In the genomic region with DNA sequence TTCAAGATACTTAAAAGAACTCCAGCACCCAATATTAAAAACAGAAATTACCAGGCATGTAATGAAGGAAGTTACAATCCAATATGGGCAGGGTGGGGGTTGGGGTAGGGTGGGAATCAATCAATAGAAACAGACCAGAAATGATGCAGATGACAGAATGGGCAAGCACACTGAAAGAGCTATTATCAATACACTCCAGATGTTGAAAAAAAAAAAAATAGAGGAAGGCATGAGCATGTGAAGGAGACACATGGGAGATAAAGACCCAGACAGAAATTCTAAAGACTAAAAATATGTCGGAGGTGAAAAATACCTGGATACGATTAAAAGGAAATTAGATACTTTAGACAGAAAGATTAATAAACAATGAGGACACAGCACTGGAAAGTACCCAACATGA, we compare ENCODE assay signal across 14 cellular contexts. TPM values are rescaled to one million over a fixed set of nuclear protein-coding genes. Genes with fewer than 3 reads are reported as not detected.
"Had no signal": no experiment of that assay in that cellular context is flagged by ENCODE, and none has a peak within 500 bp of the region (broad histone marks: within the 10 kb centered on the region; RNA-seq: fewer than 3 reads in every experiment).

No MANE protein-coding gene starts in this region.

- H3K4me3 Mint-ChIP-seq: immature natural killer cell; natural killer cell treated with Interleukin-12 subunit alpha and Interleukin-12 subunit beta and Interleukin-15 and Interleukin-18, amount 100 ng/mL, for 72 hours had no signal

- DNase-seq: activated CD8-positive, alpha-beta memory T cell treated with anti-CD3 and anti-CD28 coated beads for 24 hours; anterior cingulate cortex; dorsolateral prefrontal cortex; foreskin keratinocyte; immature natural killer cell; occipital lobe; psoas muscle; spleen; stimulated activated CD4-positive, alpha-beta T cell treated with anti-CD3 and anti-CD28 coated beads, Interleukin-1b, Interleukin-23, amount 100 ng/mL, for 48 hours; stimulated activated naive CD4-positive, alpha-beta T cell; upper lobe of left lung had no signal

- H3K9me3 Mint-ChIP-seq: immature natural killer cell; natural killer cell treated with Interleukin-12 subunit alpha and Interleukin-12 subunit beta and Interleukin-15 and Interleukin-18, amount 100 ng/mL, for 72 hours had no signal

- H3K27me3 Mint-ChIP-seq: natural killer cell treated with Interleukin-12 subunit alpha and Interleukin-12 subunit beta and Interleukin-15 and Interleukin-18, amount 100 ng/mL, for 72 hours had no signal

- ATAC-seq: activated CD4-positive, CD25-positive, alpha-beta regulatory T cell treated with anti-CD3 and anti-CD28 coated beads, Interleukin-2, amount 50 U/mL, for 24 hours; foreskin keratinocyte; natural killer cell treated with Interleukin-12 subunit alpha and Interleukin-12 subunit beta and Interleukin-15 and Interleukin-18, amount 100 ng/mL, for 72 hours; psoas muscle; sciatic nerve had no signal

- H3K4me1 Mint-ChIP-seq: immature natural killer cell had no signal

RNA-seq across cellular contexts. Expression of a gene that starts 19.0 kb away (rescaled TPM):
- polyA plus RNA-seq: foreskin keratinocyte, immature natural killer cell had no signal
